16 cellular contexts compared by ENCODE assay signal in the genomic region with DNA sequence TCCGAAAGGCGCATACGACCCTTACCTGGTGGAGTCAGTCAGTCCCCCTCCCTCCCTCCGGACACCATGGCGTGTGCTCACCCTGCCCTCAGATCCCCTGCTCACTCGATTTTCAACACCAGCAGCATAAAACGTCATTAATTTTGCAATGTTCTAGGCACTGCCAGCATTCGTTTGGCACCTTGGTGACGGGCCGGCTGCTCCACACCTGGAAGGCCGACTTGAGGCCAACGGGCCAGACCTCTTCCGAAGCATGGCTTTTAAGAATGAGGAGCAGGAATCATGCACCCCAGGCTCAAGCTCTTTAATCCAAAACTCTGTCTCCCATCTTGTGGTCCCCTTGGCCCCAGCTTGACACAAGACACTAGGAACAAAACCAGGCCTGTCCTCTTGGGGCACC.
"Had no signal": no experiment of that assay in that cellular context is flagged by ENCODE, and none has a peak within 500 bp of the region (broad histone marks: within the 10 kb centered on the region; RNA-seq: fewer than 3 reads in every experiment).

No MANE protein-coding gene starts in this region.

- H3K27me3 Mint-ChIP-seq: memory B cell had no signal

- ATAC-seq: esophagus mucosa, gastrocnemius medialis, heart right ventricle, left lung, lower lobe of right lung had no signal

- H3K4me1 Mint-ChIP-seq: nephron had no signal

- H3K9ac ChIP-seq: parathyroid adenoma had no signal

- H3K4me1 ChIP-seq: gastrocnemius medialis, heart right ventricle, left lung, lower lobe of right lung, parathyroid adenoma had no signal

- H3K27ac ChIP-seq: coronary artery, gastrocnemius medialis, heart right ventricle, left lung, lower lobe of right lung, parathyroid adenoma had no signal

- H3K27ac Mint-ChIP-seq: memory B cell, naive B cell, nephron had no signal

- H3K9me3 ChIP-seq: gastrocnemius medialis, heart right ventricle, left lung, lower lobe of right lung had no signal

- H3K36me3 ChIP-seq: gastrocnemius medialis had no signal

- H3K4me3 ChIP-seq: coronary artery, gastrocnemius medialis, heart right ventricle, left lung, lower lobe of right lung had no signal

- H3K4me3 Mint-ChIP-seq: memory B cell, naive B cell, nephron had no signal

- H3K9me3 Mint-ChIP-seq: nephron had no signal

- DNase-seq: effector CD4-positive, alpha-beta T cell; gastrocnemius medialis; heart right ventricle; hypothalamus; lower lobe of right lung; midbrain; naive B cell; small intestine; stimulated activated CD4-positive, alpha-beta T cell treated with anti-CD3 and anti-CD28 coated beads, Interleukin-12 subunit alpha, Interleukin-12 subunit beta, amount 100 ng/mL, for 4 hours; stimulated activated naive CD4-positive, alpha-beta T cell treated with Interleukin-2 at 50 U/mL for 16 hours had no signal

- H2AFZ ChIP-seq: parathyroid adenoma had no signal

- H3K27me3 ChIP-seq: gastrocnemius medialis, heart right ventricle, left lung had no signal
